Comparison of ENCODE assay signal across 1 cellular context in genomic region chr11:10808553-10809372, GRCh38.
TF ChIP-seq lines count a peak whose summit lies in the region.

Gene EIF4G2, minus strand, starts transcription at chr11:10808926.

TF ChIP-seq in HepG2, 621 proteins besides CTCF, POLR2A, EP300 and RAD21 (continued from another document and continues in another):
- TF ChIP-seq ZNF83 (CRISPR knock-in tag; IDR thresholded peaks at IDR 0.05; ENCODE audit: borderline replicate concordance) (no peak), PTBP1 (IDR thresholded peaks at IDR 0.05; ENCODE audit: low read depth, low read length, poor library complexity, severe bottlenecking) (no peak), AKAP8 (CRISPR knock-in tag; IDR thresholded peaks at IDR 0.05) (peak; percentile 82; the same call in 1 of the 2 replicates), ZNF839 (CRISPR knock-in tag; IDR thresholded peaks at IDR 0.05; ENCODE audit: borderline replicate concordance) (peak; percentile 62; the same call in 1 of the 2 replicates), SYNCRIP (IDR thresholded peaks at IDR 0.05; ENCODE audit: insufficient read depth, low read depth, low read length) (no peak), ZBTB7A (CRISPR knock-in tag; IDR thresholded peaks at IDR 0.05) (peak; percentile 42; the same call in 1 of the 2 replicates), ZNF782 (CRISPR knock-in tag; IDR thresholded peaks at IDR 0.05; ENCODE audit: borderline replicate concordance) (peak; percentile 79), ZNF12 (CRISPR knock-in tag; IDR thresholded peaks at IDR 0.05) (peak; percentile 37; the same call in 1 of the 2 replicates), ZKSCAN8 (CRISPR knock-in tag; IDR thresholded peaks at IDR 0.05; ENCODE audit: borderline replicate concordance) (0 out of 2 replicates have a peak, but pooled peaks have one; percentile 69), SNAPC4 (CRISPR knock-in tag; IDR thresholded peaks at IDR 0.05) (0 out of 2 replicates have a peak, but pooled peaks have one; percentile 74), ZBTB7B (CRISPR knock-in tag; IDR thresholded peaks at IDR 0.05) (peak; percentile 56; the same call in 1 of the 2 replicates), ZBTB3 (CRISPR knock-in tag; IDR thresholded peaks at IDR 0.05; ENCODE audit: borderline replicate concordance, low read depth) (no peak), KDM4B (CRISPR knock-in tag; IDR thresholded peaks at IDR 0.05) (peak; percentile 46; the same call in 1 of the 2 replicates), THAP11 (CRISPR knock-in tag; IDR thresholded peaks at IDR 0.05) (peak; percentile 61; the same call in 1 of the 2 replicates), CENPX (CRISPR knock-in tag; IDR thresholded peaks at IDR 0.05) (no peak), SRSF1 (optimal IDR thresholded peaks at IDR 0.05; ENCODE audit: low read depth, low read length) (peak; percentile 99), ZNF337 (CRISPR knock-in tag; IDR thresholded peaks at IDR 0.05; ENCODE audit: borderline replicate concordance, low read depth) (peak; percentile 71; the same call in 1 of the 2 replicates), PAX8 (CRISPR knock-in tag; IDR thresholded peaks at IDR 0.05; ENCODE audit: borderline replicate concordance) (no peak), ZNF460 (CRISPR knock-in tag; IDR thresholded peaks at IDR 0.05; ENCODE audit: borderline replicate concordance) (no peak), TEAD3 (CRISPR knock-in tag; optimal IDR thresholded peaks at IDR 0.05; ENCODE audit: borderline replicate concordance) (peak; percentile 48), ZNF766 (CRISPR knock-in tag; IDR thresholded peaks at IDR 0.05; ENCODE audit: borderline replicate concordance) (0 out of 2 replicates have a peak, but pooled peaks have one; percentile 84), XRCC5 (optimal IDR thresholded peaks at IDR 0.05; ENCODE audit: low read length) (no peak), ZNF816 (CRISPR knock-in tag; IDR thresholded peaks at IDR 0.05; ENCODE audit: borderline replicate concordance) (0 out of 2 replicates have a peak, but pooled peaks have one; percentile 8), ZMYM4 (CRISPR knock-in tag; IDR thresholded peaks at IDR 0.05) (peak; percentile 96), RBFOX2 (IDR thresholded peaks at IDR 0.05; ENCODE audit: low read depth, low read length) (peak; percentile 97), SIN3B (IDR thresholded peaks at IDR 0.05; ENCODE audit: low read length) (peak; percentile 54; the same call in 1 of the 2 replicates), ZNF263 (CRISPR knock-in tag; IDR thresholded peaks at IDR 0.05) (peak; percentile 14; the same call in 1 of the 2 replicates), TFAP4 (IDR thresholded peaks at IDR 0.05; ENCODE audit: borderline replicate concordance, low read depth) (peak; percentile 34; the same call in 1 of the 2 replicates), ZSCAN22 (CRISPR knock-in tag; IDR thresholded peaks at IDR 0.05) (peak; percentile 50; the same call in 1 of the 2 replicates), FOXA3 (CRISPR knock-in tag; IDR thresholded peaks at IDR 0.05) (peak; percentile 37; the same call in 1 of the 2 replicates), ZFYVE20 (CRISPR knock-in tag; IDR thresholded peaks at IDR 0.05; ENCODE audit: borderline replicate concordance, low read depth) (0 out of 2 replicates have a peak, but pooled peaks have one; percentile 8), NR3C1 (CRISPR knock-in tag; IDR thresholded peaks at IDR 0.05) (no peak)
- TF ChIP-seq, protein P1, sequence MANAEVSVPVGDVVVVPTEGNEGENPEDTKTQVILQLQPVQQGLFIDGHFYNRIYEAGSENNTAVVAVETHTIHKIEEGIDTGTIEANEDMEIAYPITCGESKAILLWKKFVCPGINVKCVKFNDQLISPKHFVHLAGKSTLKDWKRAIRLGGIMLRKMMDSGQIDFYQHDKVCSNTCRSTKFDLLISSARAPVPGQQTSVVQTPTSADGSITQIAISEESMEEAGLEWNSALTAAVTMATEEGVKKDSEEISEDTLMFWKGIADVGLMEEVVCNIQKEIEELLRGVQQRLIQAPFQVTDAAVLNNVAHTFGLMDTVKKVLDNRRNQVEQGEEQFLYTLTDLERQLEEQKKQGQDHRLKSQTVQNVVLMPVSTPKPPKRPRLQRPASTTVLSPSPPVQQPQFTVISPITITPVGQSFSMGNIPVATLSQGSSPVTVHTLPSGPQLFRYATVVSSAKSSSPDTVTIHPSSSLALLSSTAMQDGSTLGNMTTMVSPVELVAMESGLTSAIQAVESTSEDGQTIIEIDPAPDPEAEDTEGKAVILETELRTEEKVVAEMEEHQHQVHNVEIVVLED (CRISPR knock-in tag; IDR thresholded peaks at IDR 0.05; ENCODE audit: borderline replicate concordance): peak; percentile 64; the same call in 1 of the 2 replicates
- TF ChIP-seq, protein P2, sequence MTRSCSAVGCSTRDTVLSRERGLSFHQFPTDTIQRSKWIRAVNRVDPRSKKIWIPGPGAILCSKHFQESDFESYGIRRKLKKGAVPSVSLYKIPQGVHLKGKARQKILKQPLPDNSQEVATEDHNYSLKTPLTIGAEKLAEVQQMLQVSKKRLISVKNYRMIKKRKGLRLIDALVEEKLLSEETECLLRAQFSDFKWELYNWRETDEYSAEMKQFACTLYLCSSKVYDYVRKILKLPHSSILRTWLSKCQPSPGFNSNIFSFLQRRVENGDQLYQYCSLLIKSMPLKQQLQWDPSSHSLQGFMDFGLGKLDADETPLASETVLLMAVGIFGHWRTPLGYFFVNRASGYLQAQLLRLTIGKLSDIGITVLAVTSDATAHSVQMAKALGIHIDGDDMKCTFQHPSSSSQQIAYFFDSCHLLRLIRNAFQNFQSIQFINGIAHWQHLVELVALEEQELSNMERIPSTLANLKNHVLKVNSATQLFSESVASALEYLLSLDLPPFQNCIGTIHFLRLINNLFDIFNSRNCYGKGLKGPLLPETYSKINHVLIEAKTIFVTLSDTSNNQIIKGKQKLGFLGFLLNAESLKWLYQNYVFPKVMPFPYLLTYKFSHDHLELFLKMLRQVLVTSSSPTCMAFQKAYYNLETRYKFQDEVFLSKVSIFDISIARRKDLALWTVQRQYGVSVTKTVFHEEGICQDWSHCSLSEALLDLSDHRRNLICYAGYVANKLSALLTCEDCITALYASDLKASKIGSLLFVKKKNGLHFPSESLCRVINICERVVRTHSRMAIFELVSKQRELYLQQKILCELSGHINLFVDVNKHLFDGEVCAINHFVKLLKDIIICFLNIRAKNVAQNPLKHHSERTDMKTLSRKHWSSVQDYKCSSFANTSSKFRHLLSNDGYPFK (CRISPR knock-in tag; IDR thresholded peaks at IDR 0.05; ENCODE audit: borderline replicate concordance): peak; percentile 80
- TF ChIP-seq, protein P3, sequence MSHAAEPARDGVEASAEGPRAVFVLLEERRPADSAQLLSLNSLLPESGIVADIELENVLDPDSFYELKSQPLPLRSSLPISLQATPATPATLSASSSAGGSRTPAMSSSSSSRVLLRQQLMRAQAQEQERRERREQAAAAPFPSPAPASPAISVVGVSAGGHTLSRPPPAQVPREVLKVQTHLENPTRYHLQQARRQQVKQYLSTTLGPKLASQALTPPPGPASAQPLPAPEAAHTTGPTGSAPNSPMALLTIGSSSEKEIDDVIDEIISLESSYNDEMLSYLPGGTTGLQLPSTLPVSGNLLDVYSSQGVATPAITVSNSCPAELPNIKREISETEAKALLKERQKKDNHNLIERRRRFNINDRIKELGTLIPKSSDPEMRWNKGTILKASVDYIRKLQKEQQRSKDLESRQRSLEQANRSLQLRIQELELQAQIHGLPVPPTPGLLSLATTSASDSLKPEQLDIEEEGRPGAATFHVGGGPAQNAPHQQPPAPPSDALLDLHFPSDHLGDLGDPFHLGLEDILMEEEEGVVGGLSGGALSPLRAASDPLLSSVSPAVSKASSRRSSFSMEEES (CRISPR knock-in tag; IDR thresholded peaks at IDR 0.05): peak; percentile 66
- TF ChIP-seq, protein P4, sequence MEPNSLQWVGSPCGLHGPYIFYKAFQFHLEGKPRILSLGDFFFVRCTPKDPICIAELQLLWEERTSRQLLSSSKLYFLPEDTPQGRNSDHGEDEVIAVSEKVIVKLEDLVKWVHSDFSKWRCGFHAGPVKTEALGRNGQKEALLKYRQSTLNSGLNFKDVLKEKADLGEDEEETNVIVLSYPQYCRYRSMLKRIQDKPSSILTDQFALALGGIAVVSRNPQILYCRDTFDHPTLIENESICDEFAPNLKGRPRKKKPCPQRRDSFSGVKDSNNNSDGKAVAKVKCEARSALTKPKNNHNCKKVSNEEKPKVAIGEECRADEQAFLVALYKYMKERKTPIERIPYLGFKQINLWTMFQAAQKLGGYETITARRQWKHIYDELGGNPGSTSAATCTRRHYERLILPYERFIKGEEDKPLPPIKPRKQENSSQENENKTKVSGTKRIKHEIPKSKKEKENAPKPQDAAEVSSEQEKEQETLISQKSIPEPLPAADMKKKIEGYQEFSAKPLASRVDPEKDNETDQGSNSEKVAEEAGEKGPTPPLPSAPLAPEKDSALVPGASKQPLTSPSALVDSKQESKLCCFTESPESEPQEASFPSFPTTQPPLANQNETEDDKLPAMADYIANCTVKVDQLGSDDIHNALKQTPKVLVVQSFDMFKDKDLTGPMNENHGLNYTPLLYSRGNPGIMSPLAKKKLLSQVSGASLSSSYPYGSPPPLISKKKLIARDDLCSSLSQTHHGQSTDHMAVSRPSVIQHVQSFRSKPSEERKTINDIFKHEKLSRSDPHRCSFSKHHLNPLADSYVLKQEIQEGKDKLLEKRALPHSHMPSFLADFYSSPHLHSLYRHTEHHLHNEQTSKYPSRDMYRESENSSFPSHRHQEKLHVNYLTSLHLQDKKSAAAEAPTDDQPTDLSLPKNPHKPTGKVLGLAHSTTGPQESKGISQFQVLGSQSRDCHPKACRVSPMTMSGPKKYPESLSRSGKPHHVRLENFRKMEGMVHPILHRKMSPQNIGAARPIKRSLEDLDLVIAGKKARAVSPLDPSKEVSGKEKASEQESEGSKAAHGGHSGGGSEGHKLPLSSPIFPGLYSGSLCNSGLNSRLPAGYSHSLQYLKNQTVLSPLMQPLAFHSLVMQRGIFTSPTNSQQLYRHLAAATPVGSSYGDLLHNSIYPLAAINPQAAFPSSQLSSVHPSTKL (CRISPR knock-in tag; IDR thresholded peaks at IDR 0.05): peak; percentile 32; the same call in 1 of the 2 replicates
- TF ChIP-seq, protein P5, sequence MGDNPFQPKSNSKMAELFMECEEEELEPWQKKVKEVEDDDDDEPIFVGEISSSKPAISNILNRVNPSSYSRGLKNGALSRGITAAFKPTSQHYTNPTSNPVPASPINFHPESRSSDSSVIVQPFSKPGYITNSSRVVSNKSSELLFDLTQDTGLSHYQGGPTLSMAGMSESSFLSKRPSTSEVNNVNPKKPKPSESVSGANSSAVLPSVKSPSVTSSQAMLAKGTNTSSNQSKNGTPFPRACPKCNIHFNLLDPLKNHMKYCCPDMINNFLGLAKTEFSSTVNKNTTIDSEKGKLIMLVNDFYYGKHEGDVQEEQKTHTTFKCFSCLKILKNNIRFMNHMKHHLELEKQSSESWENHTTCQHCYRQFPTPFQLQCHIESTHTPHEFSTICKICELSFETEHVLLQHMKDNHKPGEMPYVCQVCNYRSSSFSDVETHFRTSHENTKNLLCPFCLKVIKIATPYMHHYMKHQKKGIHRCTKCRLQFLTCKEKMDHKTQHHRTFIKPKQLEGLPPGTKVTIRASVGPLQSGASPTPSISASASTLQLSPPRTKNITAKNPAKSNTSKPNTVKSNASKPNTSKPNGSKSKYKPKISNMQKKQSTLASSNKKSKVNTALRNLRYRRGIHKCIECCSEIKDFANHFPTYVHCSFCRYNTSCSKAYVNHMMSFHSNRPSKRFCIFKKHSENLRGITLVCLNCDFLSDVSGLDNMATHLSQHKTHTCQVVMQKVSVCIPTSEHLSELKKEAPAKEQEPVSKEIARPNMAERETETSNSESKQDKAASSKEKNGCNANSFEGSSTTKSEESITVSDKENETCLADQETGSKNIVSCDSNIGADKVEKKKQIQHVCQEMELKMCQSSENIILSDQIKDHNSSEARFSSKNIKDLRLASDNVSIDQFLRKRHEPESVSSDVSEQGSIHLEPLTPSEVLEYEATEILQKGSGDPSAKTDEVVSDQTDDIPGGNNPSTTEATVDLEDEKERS (CRISPR knock-in tag; IDR thresholded peaks at IDR 0.05): no peak
